23 cellular contexts compared by ENCODE assay signal in the genomic region with DNA sequence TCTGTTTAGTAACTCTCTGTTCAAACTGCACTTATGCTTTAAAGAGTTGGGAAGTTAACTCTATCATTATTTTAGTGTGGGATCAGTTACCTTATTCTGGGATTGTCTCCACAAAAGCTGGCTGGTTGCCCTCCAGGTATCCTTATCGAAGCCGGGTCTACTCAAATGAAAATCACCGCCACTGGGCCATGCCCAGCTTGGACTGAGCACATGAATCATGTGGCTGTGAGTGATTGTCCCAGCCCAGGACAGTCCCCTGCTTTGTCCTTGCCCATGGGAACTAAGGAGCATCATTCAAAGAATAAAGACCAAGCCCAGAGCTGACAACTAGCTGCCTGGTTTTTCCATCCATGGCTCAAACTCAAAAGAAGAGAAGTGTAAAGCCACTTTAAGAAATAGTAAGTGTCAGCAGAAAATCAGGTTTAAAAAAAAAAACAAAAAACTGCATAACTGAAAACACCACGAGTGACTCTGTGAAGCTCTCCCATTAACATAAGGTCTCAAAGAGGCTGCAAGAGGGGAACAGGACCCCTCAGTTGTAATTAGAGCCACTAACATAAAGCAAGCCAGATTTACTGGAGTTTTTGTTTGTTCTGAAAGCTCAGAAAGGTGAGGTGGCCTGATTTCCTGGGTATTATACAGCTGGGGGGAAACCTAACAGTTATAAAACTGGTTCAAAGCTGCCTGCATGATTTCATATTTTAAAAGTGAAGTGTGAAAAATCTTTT.
"Had no signal": no experiment of that assay in that cellular context is flagged by ENCODE, and none has a peak within 500 bp of the region (broad histone marks: within the 10 kb centered on the region; RNA-seq: fewer than 3 reads in every experiment).

No MANE protein-coding gene starts in this region.

- H3K4me3 Mint-ChIP-seq: activated naive CD8-positive, alpha-beta T cell; dendritic cell treated with granulocyte-macrophage colony-stimulating factor and Interleukin-4, amounts not matched to agents 40 ng/mL and 50 ng/mL, for 4 days; neural crest cell; stimulated activated naive CD8-positive, alpha-beta T cell treated with anti-CD3 and anti-CD28 coated beads, Interleukin-15, Interleukin-2, amounts not matched to agents 100 ng/mL and 50 ng/mL, for 24 hours; type B pancreatic cell had no signal

- H3K27me3 ChIP-seq: cardiac muscle cell, esophagus muscularis mucosa had no signal

- H3K27ac Mint-ChIP-seq: dendritic cell treated with granulocyte-macrophage colony-stimulating factor and Interleukin-4, amounts not matched to agents 40 ng/mL and 50 ng/mL, for 4 days; stimulated activated naive CD8-positive, alpha-beta T cell treated with anti-CD3 and anti-CD28 coated beads, Interleukin-15, Interleukin-2, amounts not matched to agents 100 ng/mL and 50 ng/mL, for 24 hours; type B pancreatic cell had no signal

- H3K36me3 Mint-ChIP-seq: activated naive CD8-positive, alpha-beta T cell; type B pancreatic cell had no signal

- H3K36me3 ChIP-seq: cardiac muscle cell, esophagus muscularis mucosa, gastroesophageal sphincter, heart left ventricle, left ventricle myocardium inferior had no signal

- H3K9me3 Mint-ChIP-seq: dendritic cell treated with granulocyte-macrophage colony-stimulating factor and Interleukin-4, amounts not matched to agents 40 ng/mL and 50 ng/mL, for 4 days; neural crest cell; stimulated activated naive CD8-positive, alpha-beta T cell treated with anti-CD3 and anti-CD28 coated beads, Interleukin-15, Interleukin-2, amounts not matched to agents 100 ng/mL and 50 ng/mL, for 24 hours; type B pancreatic cell had no signal

- DNase-seq: activated CD4-positive, alpha-beta T cell treated with anti-CD3 and anti-CD28 coated beads, Interleukin-2, amount 50 U/mL, for 1 hour; activated CD4-positive, CD25-positive, alpha-beta regulatory T cell treated with anti-CD3 and anti-CD28 coated beads, Interleukin-2, amount 50 U/mL, for 72 hours; activated CD8-positive, alpha-beta memory T cell treated with anti-CD3 and anti-CD28 coated beads, Interleukin-2, amount 50 U/mL, for 48 hours; activated effector memory CD4-positive, alpha-beta T cell treated with Interleukin-2 at 50 U/mL for 16 hours; activated T-cell treated with anti-CD3 and anti-CD28 coated beads, Interleukin-2, amount 50 U/mL, for 48 hours; effector memory CD4-positive, alpha-beta T cell; heart left ventricle; left ventricle myocardium inferior; mammary epithelial cell; psoas muscle; right cardiac atrium; T-helper 1 cell had no signal

- H3K4me3 ChIP-seq: cardiac muscle cell, esophagus muscularis mucosa, gastroesophageal sphincter, heart left ventricle, left ventricle myocardium inferior, psoas muscle, skin epidermis had no signal

- H3K27me3 Mint-ChIP-seq: activated naive CD8-positive, alpha-beta T cell; stimulated activated naive CD8-positive, alpha-beta T cell treated with anti-CD3 and anti-CD28 coated beads, Interleukin-15, Interleukin-2, amounts not matched to agents 100 ng/mL and 50 ng/mL, for 24 hours; type B pancreatic cell had no signal

- H3K9me3 ChIP-seq: esophagus muscularis mucosa, gastroesophageal sphincter, heart left ventricle, left ventricle myocardium inferior, psoas muscle had no signal

- H3K27ac ChIP-seq: cardiac muscle cell, esophagus muscularis mucosa, gastroesophageal sphincter, heart left ventricle, left ventricle myocardium inferior, psoas muscle, skin epidermis, VCaP had no signal

- ATAC-seq: gastroesophageal sphincter, heart left ventricle, psoas muscle, right cardiac atrium had no signal

- H3K4me1 ChIP-seq: gastroesophageal sphincter, psoas muscle had no signal

- FAIRE-seq: endothelial cell of umbilical vein had no signal
